ENCODE assay signal across 9 cellular contexts in genomic region chr7:30681262-30682130, GRCh38. TPM values are rescaled to one million over a fixed set of nuclear protein-coding genes. Genes with fewer than 3 reads are reported as not detected.
DNase-seq lines count a peak whose midpoint lies in the region; ATAC-seq lines count a peak whose summit lies in the region.
"Had no signal": no experiment of that assay in that cellular context is flagged by ENCODE, and none has a peak within 500 bp of the region (broad histone marks: within the 10 kb centered on the region; RNA-seq: fewer than 3 reads in every experiment).

No MANE protein-coding gene starts in this region.

- no peak overlapping the region for H3K9ac ChIP-seq in stomach smooth muscle (ENCODE audit: low read length in 2 of 2)

- no peak overlapping the region for H3K27ac ChIP-seq in stomach smooth muscle (ENCODE audit: low read length)

- no peaks in the 10 kb centered on the region for H3K9me3 ChIP-seq in stomach smooth muscle (ENCODE audit: control insufficient read depth in 2 of 2, low read length in 2 of 2)

- peak; percentile 15 for DNase-seq in SKM-1 treated with dmso at 0.1 percent for 144 hours (lab: John Stamatoyannopoulos, UW; ENCODE audit: unreplicated experiment)
- no peak for DNase-seq in SKM-1 (lab: John Stamatoyannopoulos, UW; ENCODE audit: unreplicated experiment)
- DNase-seq in activated naive CD8-positive, alpha-beta T cell treated with anti-CD3 and anti-CD28 coated beads for 36 hours: peak; percentile 11
- peak; percentile 39 for DNase-seq in left kidney (ENCODE audit: low read depth, low spot score)
- DNase-seq in NCI-H226: no peak
- no peak for DNase-seq in stimulated activated CD4-positive, alpha-beta T cell treated with anti-CD3 and anti-CD28 coated beads, Interleukin-4, amount 100 ng/mL, for 24 hours
- DNase-seq: NCI-H1436 treated with DMSO at 0.1 percent for 48 hours had no signal

- no peaks in the 10 kb centered on the region for H3K9me3 Mint-ChIP-seq in activated naive CD8-positive, alpha-beta T cell treated with anti-CD3 and anti-CD28 coated beads for 36 hours

- H3K4me3 Mint-ChIP-seq in activated naive CD8-positive, alpha-beta T cell treated with anti-CD3 and anti-CD28 coated beads for 36 hours: peak overlapping the region; percentile 46

- H3K4me3 ChIP-seq in stomach smooth muscle (ENCODE audit: low read length in 2 of 2): peak overlapping the region; percentile 17 to 71

- H3K4me1 Mint-ChIP-seq in activated naive CD8-positive, alpha-beta T cell treated with anti-CD3 and anti-CD28 coated beads for 36 hours: peaks cover 7% of the 10 kb centered on the region

- H3K27me3 Mint-ChIP-seq in activated naive CD8-positive, alpha-beta T cell treated with anti-CD3 and anti-CD28 coated beads for 36 hours: peaks cover 58% of the 10 kb centered on the region

- H3K36me3 ChIP-seq in stomach smooth muscle (ENCODE audit: control insufficient read depth in 2 of 2, insufficient read depth in 2 of 2, low read length in 2 of 2): no peaks in the 10 kb centered on the region

- ATAC-seq in HG02852 (IDR thresholded peaks at IDR 0.05; ENCODE audit: unreplicated experiment): no peak

- H3K27me3 ChIP-seq in stomach smooth muscle (ENCODE audit: control insufficient read depth in 1 of 2, insufficient read depth in 2 of 2, low read length in 2 of 2): peaks cover 48 to 50% of the 10 kb centered on the region in 2 donors

- peaks cover 15% of the 10 kb centered on the region for H3K4me1 ChIP-seq in stomach smooth muscle (ENCODE audit: control insufficient read depth, insufficient read depth, low read length)

- H3K27ac Mint-ChIP-seq in activated naive CD8-positive, alpha-beta T cell treated with anti-CD3 and anti-CD28 coated beads for 36 hours: no peak overlapping the region

- H3K36me3 Mint-ChIP-seq in activated naive CD8-positive, alpha-beta T cell treated with anti-CD3 and anti-CD28 coated beads for 36 hours: no peaks in the 10 kb centered on the region

RNA-seq across cellular contexts. Expression of gene CRHR2, which starts 0.8 kb away (rescaled TPM):
- total RNA-seq in activated naive CD8-positive, alpha-beta T cell treated with anti-CD3 and anti-CD28 coated beads for 36 hours: not detected

Comparison
In these comparisons a context has a peak if more than half of its experiments do, and no peak if none do; other contexts are left out.
1. DNase-seq: peak in SKM-1 treated with dmso at 0.1 percent for 144 hours (single experiment), activated naive CD8-positive, alpha-beta T cell treated with anti-CD3 and anti-CD28 coated beads for 36 hours (single experiment) and left kidney (single experiment); none in SKM-1 (single experiment), NCI-H226 (single experiment) and stimulated activated CD4-positive, alpha-beta T cell treated with anti-CD3 and anti-CD28 coated beads, Interleukin-4, amount 100 ng/mL, for 24 hours (single experiment).